Comparison of ENCODE assay signal across 1 cellular context in the genomic region with DNA sequence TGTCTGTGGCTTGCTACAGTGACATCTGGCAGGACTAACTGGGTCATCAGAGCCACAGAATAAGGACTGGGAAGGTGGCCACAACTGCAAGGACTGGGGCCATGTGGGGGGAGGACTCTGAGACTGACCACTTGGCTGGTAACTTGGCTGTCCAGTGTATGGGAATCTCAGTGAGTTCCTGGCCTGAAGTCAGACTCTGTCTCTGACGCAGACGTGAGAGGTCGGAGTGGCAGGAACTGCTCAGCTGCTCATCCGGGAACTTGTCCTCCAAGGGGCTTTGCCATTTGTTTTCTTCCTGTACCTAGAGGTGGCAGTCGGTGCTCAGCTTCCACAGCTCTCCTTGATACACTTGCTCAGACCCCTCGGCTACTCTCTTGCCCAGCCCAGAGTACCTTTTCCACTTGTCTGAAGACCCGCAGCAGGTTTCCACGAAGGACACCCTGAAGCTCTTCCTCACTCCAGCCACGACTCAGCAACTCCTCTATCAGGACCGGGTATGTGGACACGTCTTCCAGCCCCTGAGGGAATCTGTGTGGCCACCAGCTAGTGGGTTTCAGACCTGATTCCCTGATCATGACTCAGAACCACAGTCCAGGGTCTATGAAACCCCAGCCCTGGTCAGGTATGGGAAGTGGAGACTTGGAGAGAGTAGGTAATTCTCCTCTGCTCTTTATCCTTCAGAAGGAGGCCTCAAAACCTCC.
TF ChIP-seq lines count a peak whose summit lies in the region.

No MANE protein-coding gene starts in this region.

TF ChIP-seq in IMR-90, 13 proteins besides CTCF, POLR2A, EP300 and RAD21:
- TF ChIP-seq MAFK (IDR thresholded peaks at IDR 0.05; ENCODE audit: low read depth, low read length) (no peak), FOS (IDR thresholded peaks at IDR 0.05; ENCODE audit: low read depth, low read length) (no peak), NFE2L2 (IDR thresholded peaks at IDR 0.05; ENCODE audit: low read depth, low read length) (no peak), RFX5 (IDR thresholded peaks at IDR 0.05; ENCODE audit: low read depth, low read length) (no peak), MXI1 (IDR thresholded peaks at IDR 0.05; ENCODE audit: borderline replicate concordance, low read depth, low read length) (no peak)
- TF ChIP-seq, protein P1, sequence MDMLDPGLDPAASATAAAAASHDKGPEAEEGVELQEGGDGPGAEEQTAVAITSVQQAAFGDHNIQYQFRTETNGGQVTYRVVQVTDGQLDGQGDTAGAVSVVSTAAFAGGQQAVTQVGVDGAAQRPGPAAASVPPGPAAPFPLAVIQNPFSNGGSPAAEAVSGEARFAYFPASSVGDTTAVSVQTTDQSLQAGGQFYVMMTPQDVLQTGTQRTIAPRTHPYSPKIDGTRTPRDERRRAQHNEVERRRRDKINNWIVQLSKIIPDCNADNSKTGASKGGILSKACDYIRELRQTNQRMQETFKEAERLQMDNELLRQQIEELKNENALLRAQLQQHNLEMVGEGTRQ (IDR thresholded peaks at IDR 0.05; ENCODE audit: low read depth, low read length), result no peak
TF ChIP-seq in IMR-90: peak in this region for 0.
